Comparison of ENCODE assay signal across 2 cellular contexts in genomic region chr4:158783775-158784174, GRCh38.
TF ChIP-seq lines count a peak whose summit lies in the region.

No MANE protein-coding gene starts in this region.

TF ChIP-seq in HEK293, 187 proteins besides CTCF, POLR2A, EP300 and RAD21 (continued from another document):
- no peak for TF ChIP-seq ATF2 (tag by site-specific recombination; IDR thresholded peaks at IDR 0.05; ENCODE audit: low read depth)
- no peak for TF ChIP-seq REST (tag by site-specific recombination; IDR thresholded peaks at IDR 0.05)
- no peak for TF ChIP-seq ZSCAN18 (tag by site-specific recombination; IDR thresholded peaks at IDR 0.05)
- TF ChIP-seq ZBTB20 (tag by site-specific recombination; IDR thresholded peaks at IDR 0.05): no peak
- no peak for TF ChIP-seq KLF7 (tag by site-specific recombination; IDR thresholded peaks at IDR 0.05; ENCODE audit: borderline replicate concordance)
- TF ChIP-seq ZNF596 (tag by site-specific recombination; IDR thresholded peaks at IDR 0.05): no peak
- TF ChIP-seq ZNF48 (tag by site-specific recombination; IDR thresholded peaks at IDR 0.05): no peak
- TF ChIP-seq BCL6B (tag by site-specific recombination; IDR thresholded peaks at IDR 0.05): no peak
- no peak for TF ChIP-seq YY1 (tag by site-specific recombination; IDR thresholded peaks at IDR 0.05)
- TF ChIP-seq ZFP3 (tag by site-specific recombination; IDR thresholded peaks at IDR 0.05; ENCODE audit: low read depth): no peak
- TF ChIP-seq MYNN (tag by site-specific recombination; IDR thresholded peaks at IDR 0.05; ENCODE audit: borderline replicate concordance): no peak
- TF ChIP-seq ZNF433 (tag by site-specific recombination; IDR thresholded peaks at IDR 0.05; ENCODE audit: low read depth): no peak
- no peak for TF ChIP-seq ZNF521 (tag by site-specific recombination; IDR thresholded peaks at IDR 0.05)
- TF ChIP-seq GLIS1 (tag by site-specific recombination; IDR thresholded peaks at IDR 0.05): no peak
- TF ChIP-seq ZNF211 (tag by site-specific recombination; IDR thresholded peaks at IDR 0.05; ENCODE audit: low read depth): no peak

TF ChIP-seq in K562, 482 proteins besides CTCF, POLR2A, EP300 and RAD21 (continued from another document):
- TF ChIP-seq HNRNPLL (IDR thresholded peaks at IDR 0.05; ENCODE audit: low read depth, low read length, poor library complexity, severe bottlenecking) (no peak), ZFX (CRISPR knock-in tag; IDR thresholded peaks at IDR 0.05) (no peak), CTBP1 (IDR thresholded peaks at IDR 0.05; ENCODE audit: borderline replicate concordance) (peak; percentile 57), E2F6 (IDR thresholded peaks at IDR 0.05; ENCODE audit: borderline replicate concordance in 1 of 2, extremely low read depth in 1 of 2, insufficient read depth in 1 of 2, insufficient read length in 1 of 2, low read depth in 1 of 2, low read length in 1 of 2, poor library complexity in 1 of 2, severe bottlenecking in 1 of 2) (no peak), ARHGAP35 (IDR thresholded peaks at IDR 0.05; ENCODE audit: partially characterized antibody) (no peak), SOX6 (IDR thresholded peaks at IDR 0.05) (peak; percentile 13; the same call in 1 of the 2 replicates), OTX1 (CRISPR knock-in tag; IDR thresholded peaks at IDR 0.05) (no peak), ZNF384 (IDR thresholded peaks at IDR 0.05; ENCODE audit: low read depth, low read length) (no peak), HMBOX1 (IDR thresholded peaks at IDR 0.05) (no peak), ETV1 (tag; conservative IDR thresholded peaks at IDR 0.05; ENCODE audit: low read depth) (no peak)
